11 cellular contexts compared by ENCODE assay signal in the genomic region with DNA sequence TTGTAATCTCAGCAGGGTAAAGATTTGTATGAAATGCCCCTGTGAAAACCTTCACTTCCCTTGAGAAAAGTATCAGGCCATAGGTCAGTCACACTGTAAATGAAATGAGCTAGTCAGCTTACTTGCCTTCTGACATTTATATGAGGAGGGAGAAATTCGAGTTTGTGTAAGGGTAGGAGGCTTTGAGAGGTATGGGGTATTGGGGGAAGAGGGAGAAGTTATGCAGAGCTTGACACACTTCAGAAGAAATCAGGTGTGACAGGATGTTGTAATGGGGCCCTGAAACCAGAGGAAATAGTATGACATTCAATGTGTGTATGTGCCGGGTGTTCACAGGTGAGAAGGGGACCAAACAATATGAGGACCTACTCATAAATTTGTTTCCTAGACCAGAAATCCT.
A peak's percentile ranks its signal among the peaks of the same experiment; 100 is the strongest.
DNase-seq lines count a peak whose midpoint lies in the region; ATAC-seq and TF ChIP-seq lines count a peak whose summit lies in the region.
"Had no signal": no experiment of that assay in that cellular context is flagged by ENCODE, and none has a peak within 500 bp of the region (broad histone marks: within the 10 kb centered on the region; RNA-seq: fewer than 3 reads in every experiment).

No MANE protein-coding gene starts in this region.

- H3K4ac ChIP-seq in mesenchymal stem cell (ENCODE audit: low read depth in 1 of 2, low read length in 2 of 2), result no peak overlapping the region

- no peak for TF ChIP-seq CTCF in transverse colon (IDR thresholded peaks at IDR 0.05)

- no peak overlapping the region for H2BK120ac ChIP-seq in mesenchymal stem cell (ENCODE audit: low read depth, low read length)

- H3K4me3 Mint-ChIP-seq in immature natural killer cell, result peak overlapping the region; percentile 21 to 72 (median 39)

- TF ChIP-seq EP300 in transverse colon (IDR thresholded peaks at IDR 0.05; ENCODE audit: low read depth), result no peak

- DNase-seq in immature natural killer cell (peak; percentile 30 to 40 (median 39)), mesenchymal stem cell (no peak), transverse colon (no peak), HuH-7.5 (ENCODE audit: low spot score) (no peak), Kasumi-1 (lab: John Stamatoyannopoulos, UW) (no peak)
- DNase-seq: esophagus squamous epithelium, PC-3 had no signal

- peaks cover 0 to 2% (median 0%) of the 10 kb centered on the region in 3 donors for H3K27me3 Mint-ChIP-seq in immature natural killer cell (ENCODE audit: low read depth in 3 of 3)

- no peaks in the 10 kb centered on the region for H3K9me3 ChIP-seq in mesenchymal stem cell (ENCODE audit: control insufficient read depth, low read length)
- no peaks in the 10 kb centered on the region for H3K9me3 ChIP-seq in transverse colon
- H3K9me3 ChIP-seq: esophagus squamous epithelium, prostate gland had no signal

- H3K14ac ChIP-seq in mesenchymal stem cell (ENCODE audit: low read length in 2 of 2), result no peak overlapping the region

- H2AK5ac ChIP-seq in mesenchymal stem cell (ENCODE audit: low read length, severe bottlenecking), result no peak overlapping the region

- peaks cover 3% of the 10 kb centered on the region for H3K4me1 ChIP-seq in mesenchymal stem cell (ENCODE audit: control insufficient read depth, insufficient read depth, low read depth, low read length)
- no peaks in the 10 kb centered on the region for H3K4me1 ChIP-seq in transverse colon
- H3K4me1 ChIP-seq: prostate gland had no signal

- intact Hi-C loops in transverse colon (cut with DNase I; ENCODE audit: low total_unique reads), result loop anchor here (1.0 kb wide), 1 partner anchor 287 kb away; no protein-coding TSS in a partner anchor

- H2BK15ac ChIP-seq in mesenchymal stem cell (ENCODE audit: low read depth, poor library complexity, severe bottlenecking), result no peak overlapping the region

- H3K9ac ChIP-seq in mesenchymal stem cell (ENCODE audit: low read length), result no peak overlapping the region

- peak overlapping the region; percentile 75 to 88 (median 86) for H3K27ac Mint-ChIP-seq in immature natural killer cell

- no peak overlapping the region for H2BK5ac ChIP-seq in mesenchymal stem cell (ENCODE audit: low read depth, low read length, poor library complexity, severe bottlenecking)

- WGBS in mesenchymal stem cell, result 77% methylated on average over 2 of the region's 2 CpGs
- WGBS in transverse colon (ENCODE audit: low coverage in 1 of 2), 2 donors, result 56% methylated on average over 1 to 2 of the region's 2 CpGs

- H3K9me3 Mint-ChIP-seq in immature natural killer cell, result no peaks in the 10 kb centered on the region

- no peak overlapping the region for H4K8ac ChIP-seq in mesenchymal stem cell (ENCODE audit: low read length)

- H3K27me3 ChIP-seq in mesenchymal stem cell (ENCODE audit: control insufficient read depth in 1 of 2, insufficient read depth in 1 of 2, low read length in 2 of 2), result no peaks in the 10 kb centered on the region
- no peaks in the 10 kb centered on the region for H3K27me3 ChIP-seq in transverse colon
- H3K27me3 ChIP-seq: esophagus squamous epithelium had no signal

- TF ChIP-seq POLR2A in transverse colon (IDR thresholded peaks at IDR 0.05), result no peak

- H3K23ac ChIP-seq in mesenchymal stem cell (ENCODE audit: low read length in 2 of 2), result no peak overlapping the region

- in situ Hi-C loops in transverse colon (cut with MboI; ENCODE audit: low pct_ligation_motif_present in 1 of 4, low pct_unique_long_range_greater_than_20kb in 1 of 4, low sequenced_read_pairs in 3 of 4), result loop anchor here in 2 of 4 donors (10.0 kb wide), 1 partner anchor 285 kb away; no protein-coding TSS in a partner anchor

- no peaks in the 10 kb centered on the region for H3K79me1 ChIP-seq in mesenchymal stem cell (replicated peaks; ENCODE audit: low read length, poor library complexity, severe bottlenecking)

- no peaks in the 10 kb centered on the region for H3K36me3 Mint-ChIP-seq in immature natural killer cell

- H3K4me3 ChIP-seq in mesenchymal stem cell (ENCODE audit: insufficient read depth in 1 of 2, low read depth in 1 of 2, low read length in 2 of 2), result no peak overlapping the region
- H3K4me3 ChIP-seq in transverse colon, result no peak overlapping the region
- H3K4me3 ChIP-seq: esophagus squamous epithelium, prostate gland had no signal

- peak; percentile 58 for ATAC-seq in GM18498 (IDR thresholded peaks at IDR 0.05; ENCODE audit: unreplicated experiment)
- peak; percentile 66 for ATAC-seq in GM21447 (IDR thresholded peaks at IDR 0.05; ENCODE audit: unreplicated experiment)
- peak; percentile 46 for ATAC-seq in HG03520 (IDR thresholded peaks at IDR 0.05; ENCODE audit: unreplicated experiment)
- ATAC-seq: PC-3 had no signal

- no peak overlapping the region for H2AFZ ChIP-seq in mesenchymal stem cell (ENCODE audit: low read depth, low read length)

- H4K91ac ChIP-seq in mesenchymal stem cell (ENCODE audit: low read length), result no peak overlapping the region

- no peak overlapping the region for H3K18ac ChIP-seq in mesenchymal stem cell (ENCODE audit: low read depth in 1 of 2, low read length in 2 of 2)

- H3K4me1 Mint-ChIP-seq in immature natural killer cell, result peaks cover 65 to 86% of the 10 kb centered on the region in 2 donors

- no peak overlapping the region for H3K27ac ChIP-seq in mesenchymal stem cell (ENCODE audit: low read length, poor library complexity, severe bottlenecking)
- H3K27ac ChIP-seq in transverse colon, result no peak overlapping the region
- H3K27ac ChIP-seq: esophagus squamous epithelium, prostate gland had no signal

- H2BK12ac ChIP-seq in mesenchymal stem cell (ENCODE audit: low read length in 2 of 2), result peak overlapping the region in 1 of 2 experiments; percentile 3

- H3K36me3 ChIP-seq in mesenchymal stem cell (ENCODE audit: control insufficient read depth in 1 of 2, insufficient read depth in 2 of 2, low read depth in 1 of 2, low read length in 2 of 2), result no peaks in the 10 kb centered on the region
- H3K36me3 ChIP-seq in transverse colon, result no peaks in the 10 kb centered on the region
- H3K36me3 ChIP-seq: esophagus squamous epithelium, prostate gland had no signal

- no peak overlapping the region for H3K4me2 ChIP-seq in mesenchymal stem cell (ENCODE audit: low read length, poor library complexity, severe bottlenecking)

Comparison
In these comparisons a context has a peak if more than half of its experiments do, and no peak if none do; other contexts are left out.
1. DNase-seq: peak in immature natural killer cell (3 of 3); none in mesenchymal stem cell (single experiment), transverse colon (single experiment), HuH-7.5 (single experiment) and Kasumi-1 (0 of 2).
2. Peak in every context shown above with its lines, with median percentiles within 50 percentile points of each other: ATAC-seq.